Comparison of ENCODE assay signal across 15 cellular contexts in the genomic region with DNA sequence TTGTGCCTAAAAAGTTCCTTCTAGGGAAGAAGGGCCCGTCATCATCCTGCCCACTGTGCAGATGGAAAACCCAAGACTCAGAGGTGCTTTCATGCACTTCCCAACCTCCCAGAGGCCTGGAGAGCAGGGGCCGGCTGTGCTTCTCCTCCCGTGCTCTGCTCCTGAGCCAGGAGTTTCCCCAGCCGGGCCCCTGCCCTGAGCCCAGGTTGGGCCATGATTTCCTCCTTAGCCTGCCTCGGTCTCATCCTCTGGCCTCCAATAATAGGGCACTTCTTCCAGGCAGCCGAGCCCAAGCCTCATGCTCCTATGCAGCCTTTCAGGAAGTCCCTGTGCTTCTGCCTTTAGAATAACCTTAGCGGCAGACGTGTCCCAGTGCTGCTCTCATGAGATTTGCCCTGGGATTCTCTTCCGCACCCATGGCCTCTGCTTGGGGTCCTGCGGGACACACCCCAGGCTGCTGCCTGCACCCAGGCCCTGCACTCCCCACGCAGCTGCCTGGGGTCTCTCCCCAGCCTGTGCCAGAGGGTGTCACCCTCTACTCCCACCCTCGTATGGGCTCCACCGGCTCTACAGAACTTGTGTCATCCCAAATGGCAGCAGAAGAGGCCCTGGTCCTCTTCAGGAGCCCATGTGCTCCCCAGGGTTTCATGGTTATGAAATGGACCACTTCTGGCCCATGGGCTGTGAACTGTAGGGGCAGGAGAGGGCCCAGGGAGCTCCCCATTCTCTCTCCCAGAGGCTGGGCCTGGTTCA.
DNase-seq lines count a peak whose midpoint lies in the region; TF ChIP-seq lines count a peak whose summit lies in the region.
"Had no signal": no experiment of that assay in that cellular context is flagged by ENCODE, and none has a peak within 500 bp of the region (broad histone marks: within the 10 kb centered on the region; RNA-seq: fewer than 3 reads in every experiment).

No MANE protein-coding gene starts in this region.

- H4K91ac ChIP-seq in neuronal stem cell (ENCODE audit: low read depth, low read length, poor library complexity), result no peak overlapping the region

- no peak overlapping the region for H3K9ac ChIP-seq in neuronal stem cell (ENCODE audit: low read depth, low read length, poor library complexity)
- no peak overlapping the region for H3K9ac ChIP-seq in smooth muscle cell (ENCODE audit: low read depth)
- H3K9ac ChIP-seq: BLaER1, GM23248 had no signal

- intact Hi-C loops in spleen (cut with DNase I; ENCODE audit: low total_unique reads), result loop anchor here (5.0 kb wide), 1 partner anchor 329 kb away; no protein-coding TSS in a partner anchor

- no peak overlapping the region for H2BK5ac ChIP-seq in neuronal stem cell (ENCODE audit: low read length)

- H3K36me3 ChIP-seq in neuronal stem cell (replicated peaks in 1 of 2; ENCODE audit: control insufficient read depth in 2 of 2, insufficient read depth in 2 of 2, low read length in 2 of 2) (no peaks in the 10 kb centered on the region), spleen (no peaks in the 10 kb centered on the region), smooth muscle cell (ENCODE audit: low read depth) (no peaks in the 10 kb centered on the region)
- H3K36me3 ChIP-seq: BLaER1 had no signal

- DNase-seq in ELF-1 (ENCODE audit: low read depth, low spot score), result peak; percentile 23
- peak; percentile 45 for DNase-seq in islet precursor cell
- DNase-seq in neuronal stem cell (ENCODE audit: low spot score), result no peak
- peak; percentile 57 for DNase-seq in spleen
- DNase-seq in GM19240 (ENCODE audit: insufficient read length, low spot score), result no peak
- no peak for DNase-seq in smooth muscle cell (lab: John Stamatoyannopoulos, UW; ENCODE audit: unreplicated experiment)
- DNase-seq in NOMO-1 treated with DMSO at 0.1 percent for 48 hours (lab: John Stamatoyannopoulos, UW; ENCODE audit: unreplicated experiment), result no peak
- DNase-seq: 8988T; CD4-positive, alpha-beta memory T cell; DMS79 treated with DMSO at 0.1 percent for 48 hours; GM23248; HCEC 1CT had no signal

- no peak overlapping the region for H4K8ac ChIP-seq in neuronal stem cell (ENCODE audit: low read depth, low read length)

- H2BK15ac ChIP-seq in neuronal stem cell (ENCODE audit: low read length), result no peak overlapping the region

- H3K79me2 ChIP-seq in smooth muscle cell (ENCODE audit: low read depth), result no peaks in the 10 kb centered on the region

- no peak overlapping the region for H2AK5ac ChIP-seq in neuronal stem cell (ENCODE audit: low read depth, low read length)

- H3K79me1 ChIP-seq in neuronal stem cell (ENCODE audit: low read depth, low read length), result no peaks in the 10 kb centered on the region

- H3K18ac ChIP-seq in neuronal stem cell (ENCODE audit: low read length), result no peak overlapping the region

- TF ChIP-seq CTCF in spleen (IDR thresholded peaks at IDR 0.05 in 8 of 11, conservative IDR thresholded peaks at IDR 0.05 in 3 of 11) (no peak), smooth muscle cell (IDR thresholded peaks at IDR 0.05; ENCODE audit: borderline replicate concordance, insufficient read depth, poor library complexity, severe bottlenecking) (no peak)

- H3K27me3 ChIP-seq in neuronal stem cell (ENCODE audit: control insufficient read depth in 3 of 3, insufficient read depth in 3 of 3, low read depth in 1 of 3, low read length in 3 of 3), result peaks cover 0 to 10% (median 0%) of the 10 kb centered on the region in 3 experiments
- peaks cover 0 to 39% (median 4%) of the 10 kb centered on the region in 7 donors for H3K27me3 ChIP-seq in spleen (replicated peaks in 1 of 7)
- H3K27me3 ChIP-seq in smooth muscle cell (ENCODE audit: low read depth), result no peaks in the 10 kb centered on the region
- H3K27me3 ChIP-seq: BLaER1 had no signal

- H3K4me2 ChIP-seq in neuronal stem cell (ENCODE audit: insufficient read depth, low read length, poor library complexity, severe bottlenecking) (no peak overlapping the region), smooth muscle cell (no peak overlapping the region)
- H3K4me2 ChIP-seq: BLaER1 had no signal

- no peak overlapping the region for H2BK12ac ChIP-seq in neuronal stem cell (ENCODE audit: low read length)

- no peaks in the 10 kb centered on the region for H4K20me1 ChIP-seq in smooth muscle cell (ENCODE audit: low read depth)
- H4K20me1 ChIP-seq: BLaER1 had no signal

- H3K27ac ChIP-seq in neuronal stem cell (replicated peaks; ENCODE audit: low read length), result no peak overlapping the region
- H3K27ac ChIP-seq in spleen, result no peak overlapping the region
- no peak overlapping the region for H3K27ac ChIP-seq in smooth muscle cell (ENCODE audit: low read depth)
- H3K27ac ChIP-seq: BLaER1, GM23248, HL-60 had no signal

- H3K4me1 ChIP-seq in neuronal stem cell (ENCODE audit: control insufficient read depth in 2 of 2, insufficient read depth in 1 of 2, low read depth in 1 of 2, low read length in 2 of 2) (no peaks in the 10 kb centered on the region), spleen (peaks cover 0 to 5% (median 0%) of the 10 kb centered on the region in 6 donors), smooth muscle cell (ENCODE audit: low read depth) (no peaks in the 10 kb centered on the region)

- H3K14ac ChIP-seq in neuronal stem cell (ENCODE audit: low read length), result peak overlapping the region; percentile 6

- H2AFZ ChIP-seq in neuronal stem cell (ENCODE audit: low read length), result no peak overlapping the region
- no peak overlapping the region for H2AFZ ChIP-seq in smooth muscle cell (ENCODE audit: low read depth)
- H2AFZ ChIP-seq: GM23248 had no signal

- no peak overlapping the region for H2BK120ac ChIP-seq in neuronal stem cell (ENCODE audit: low read depth, low read length)

- H3K9me3 ChIP-seq in neuronal stem cell (replicated peaks in 1 of 2; ENCODE audit: control insufficient read depth in 2 of 2, insufficient read depth in 1 of 2, low read depth in 1 of 2, low read length in 2 of 2) (peaks cover 0 to 5% of the 10 kb centered on the region in 2 donors), spleen (no peaks in the 10 kb centered on the region), smooth muscle cell (replicated peaks; ENCODE audit: low read depth) (no peaks in the 10 kb centered on the region)

- H3K4ac ChIP-seq in neuronal stem cell (ENCODE audit: low read length), result no peak overlapping the region

- no peak for TF ChIP-seq POLR2A in spleen (IDR thresholded peaks at IDR 0.05)

- H3K4me3 ChIP-seq in neuronal stem cell (ENCODE audit: low read length in 2 of 2) (no peak overlapping the region), spleen (no peak overlapping the region), smooth muscle cell (no peak overlapping the region)
- H3K4me3 ChIP-seq: BLaER1, GM12878, GM23248 had no signal

- no peaks in the 10 kb centered on the region for H3F3A ChIP-seq in smooth muscle cell (ENCODE audit: low read depth)

- H3K23ac ChIP-seq in neuronal stem cell (ENCODE audit: low read depth, low read length, poor library complexity), result no peak overlapping the region

- whole genome bisulfite sequencing in neuronal stem cell (ENCODE audit: extremely low coverage in 2 of 2, insufficient read length in 2 of 2, insufficient replicate concordance in 1 of 2), 2 donors, result no CpG with 5 or more reads among the region's 13 CpGs
- WGBS in spleen, 5 donors, result 75 to 88% (median 84%) methylated on average over 10 to 13 of the region's 13 CpGs
- 78% methylated on average over 13 of the region's 13 CpGs for WGBS in smooth muscle cell (ENCODE audit: low lambda C conversion rate)

Comparison
In these comparisons a context has a peak if more than half of its experiments do, and no peak if none do; other contexts are left out.
1. DNase-seq: peak in ELF-1 (single experiment), islet precursor cell (single experiment) and spleen (single experiment); none in neuronal stem cell (single experiment), GM19240 (single experiment), smooth muscle cell (single experiment) and NOMO-1 treated with DMSO at 0.1 percent for 48 hours (single experiment).